Comparison of ENCODE assay signal across 30 cellular contexts in the genomic region with DNA sequence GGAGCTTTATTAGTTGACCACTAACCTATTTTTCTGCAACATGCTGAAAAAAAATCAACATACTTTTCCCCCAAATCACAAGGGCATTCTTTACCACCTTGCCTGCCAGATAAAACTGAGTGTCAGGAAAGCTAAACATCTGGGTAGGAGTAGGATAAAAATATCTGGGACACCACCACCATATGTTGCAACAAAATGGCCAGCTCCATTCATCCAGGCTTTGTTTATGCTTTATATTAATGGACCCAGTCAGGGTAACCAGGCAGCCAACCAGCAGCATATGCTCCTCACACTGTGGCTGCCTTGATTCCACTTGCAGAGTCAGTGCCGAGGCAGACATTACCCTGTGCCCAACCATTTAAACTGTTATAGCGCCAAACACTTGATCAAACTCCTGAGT.
"Had no signal": no experiment of that assay in that cellular context is flagged by ENCODE, and none has a peak within 500 bp of the region (broad histone marks: within the 10 kb centered on the region; RNA-seq: fewer than 3 reads in every experiment).

No MANE protein-coding gene starts in this region.

- H3K27me3 Mint-ChIP-seq: activated B cell treated with CpG ODN at 0.5 μM for 24 hours; activated CD4-positive, alpha-beta memory T cell treated with anti-CD3 and anti-CD28 coated beads for 36 hours; activated CD4-positive, alpha-beta T cell treated with anti-CD3 and anti-CD28 coated beads, Interleukin-2, amount 10 ng/mL, durations not matched to agents 24 days and 14 days; activated CD8-positive, alpha-beta T cell treated with anti-CD3 and anti-CD28 coated beads for 36 hours; activated naive CD4-positive, alpha-beta T cell treated with anti-CD3 and anti-CD28 coated beads, Interleukin-2, amount 10 ng/mL, durations not matched to agents 7 days and 5 days; activated naive CD4-positive, alpha-beta T cell treated with anti-CD3 and anti-CD28 coated beads, Interleukin-2, amount 50 U/mL, for 24 hours; activated naive CD8-positive, alpha-beta T cell; activated naive CD8-positive, alpha-beta T cell treated with anti-CD3 and anti-CD28 coated beads, Interleukin-2, amount 10 ng/mL, durations not matched to agents 7 days and 5 days; activated naive CD8-positive, alpha-beta T cell treated with anti-CD3 and anti-CD28 coated beads, Interleukin-2, amount 50 U/mL, for 24 hours; central memory CD8-positive, alpha-beta T cell had no signal

- H3K4me1 Mint-ChIP-seq: activated B cell treated with CpG ODN at 0.5 μM for 24 hours; activated CD4-positive, alpha-beta T cell treated with anti-CD3 and anti-CD28 coated beads, Interleukin-2, amount 10 ng/mL, durations not matched to agents 24 days and 14 days; activated naive CD4-positive, alpha-beta T cell treated with anti-CD3 and anti-CD28 coated beads, Interleukin-2, amount 10 ng/mL, durations not matched to agents 7 days and 5 days; activated naive CD4-positive, alpha-beta T cell treated with anti-CD3 and anti-CD28 coated beads, Interleukin-2, amount 50 U/mL, for 24 hours; activated naive CD8-positive, alpha-beta T cell treated with anti-CD3 and anti-CD28 coated beads, Interleukin-2, amount 10 ng/mL, durations not matched to agents 7 days and 5 days; activated naive CD8-positive, alpha-beta T cell treated with anti-CD3 and anti-CD28 coated beads, Interleukin-2, amount 50 U/mL, for 24 hours; central memory CD8-positive, alpha-beta T cell had no signal

- H3K27ac Mint-ChIP-seq: activated B cell treated with CpG ODN at 0.5 μM for 24 hours; activated CD4-positive, alpha-beta memory T cell treated with anti-CD3 and anti-CD28 coated beads for 36 hours; activated CD4-positive, alpha-beta T cell treated with anti-CD3 and anti-CD28 coated beads, Interleukin-2, amount 10 ng/mL, durations not matched to agents 24 days and 14 days; activated CD8-positive, alpha-beta T cell treated with anti-CD3 and anti-CD28 coated beads for 36 hours; activated naive CD4-positive, alpha-beta T cell treated with anti-CD3 and anti-CD28 coated beads, Interleukin-2, amount 10 ng/mL, durations not matched to agents 7 days and 5 days; activated naive CD4-positive, alpha-beta T cell treated with anti-CD3 and anti-CD28 coated beads, Interleukin-2, amount 50 U/mL, for 24 hours; activated naive CD8-positive, alpha-beta T cell; activated naive CD8-positive, alpha-beta T cell treated with anti-CD3 and anti-CD28 coated beads, Interleukin-2, amount 10 ng/mL, durations not matched to agents 7 days and 5 days; activated naive CD8-positive, alpha-beta T cell treated with anti-CD3 and anti-CD28 coated beads, Interleukin-2, amount 50 U/mL, for 24 hours; activated T-cell treated with anti-CD3 and anti-CD28 coated beads, Interleukin-2, amount 50 U/mL, for 72 hours; activated T-helper 2 cell treated with anti-CD3 and anti-CD28 coated beads, Interferon-gamma antibody, Interleukin-2, Interleukin-4, amounts not matched to agents 10 μg/mL and 5 μg/mL and 100 μg/mL, durations not matched to agents 14 hours and 24 hours and 36 hours; brain; T-helper 1 cell treated with Interleukin-12 subunit alpha and Interleukin-12 subunit beta and Interleukin-4 antibody, amounts not matched to agents 30 μg/mL and 1 μg/mL, for 36 hours; T-helper 2 cell treated with Interferon-gamma antibody and Interleukin-4, amounts not matched to agents 5 μg/mL and 100 μg/mL, for 36 hours had no signal

- DNase-seq: activated B cell treated with CpG ODN at 0.5 μM for 24 hours; activated CD4-positive, alpha-beta memory T cell treated with anti-CD3 and anti-CD28 coated beads for 36 hours; activated CD4-positive, alpha-beta T cell treated with anti-CD3 and anti-CD28 coated beads for 4 hours; activated CD4-positive, alpha-beta T cell treated with anti-CD3 and anti-CD28 coated beads, Interleukin-2, amount 10 ng/mL, durations not matched to agents 24 days and 14 days; activated CD4-positive, alpha-beta T cell treated with anti-CD3 and anti-CD28 coated beads, Interleukin-2, amount 50 U/mL, for 1 hour; activated CD4-positive, alpha-beta T cell treated with anti-CD3 and anti-CD28 coated beads, Interleukin-2, amount 50 U/mL, for 4 hours; activated CD4-positive, CD25-positive, alpha-beta regulatory T cell treated with anti-CD3 and anti-CD28 coated beads, Interleukin-2, amount 50 U/mL, for 72 hours; activated CD8-positive, alpha-beta memory T cell treated with anti-CD3 and anti-CD28 coated beads, Interleukin-2, amount 50 U/mL, for 4 hours; activated CD8-positive, alpha-beta T cell treated with anti-CD3 and anti-CD28 coated beads for 36 hours; activated effector memory CD4-positive, alpha-beta T cell treated with Interleukin-2 at 50 U/mL for 16 hours; activated gamma-delta T cell; activated naive CD4-positive, alpha-beta T cell treated with anti-CD3 and anti-CD28 coated beads, Interleukin-2, amount 10 ng/mL, durations not matched to agents 7 days and 5 days; activated naive CD4-positive, alpha-beta T cell treated with Interleukin-2 at 50 U/mL for 16 hours; activated naive CD8-positive, alpha-beta T cell treated with anti-CD3 and anti-CD28 coated beads, Interleukin-2, amount 10 ng/mL, durations not matched to agents 7 days and 5 days; activated naive CD8-positive, alpha-beta T cell treated with anti-CD3 and anti-CD28 coated beads, Interleukin-2, amount 50 U/mL, for 24 hours; activated T-cell treated with anti-CD3 and anti-CD28 coated beads for 4 hours; activated T-cell treated with anti-CD3 and anti-CD28 coated beads, Interleukin-2, amount 50 U/mL, for 1 hour; activated T-cell treated with anti-CD3 and anti-CD28 coated beads, Interleukin-2, amount 50 U/mL, for 4 hours; activated T-cell treated with anti-CD3 and anti-CD28 coated beads, Interleukin-2, amount 50 U/mL, for 72 hours; amygdala; colonic mucosa; T-helper 2 cell; T-helper 9 cell had no signal

- ATAC-seq: activated CD8-positive, alpha-beta T cell treated with anti-CD3 and anti-CD28 coated beads for 36 hours; activated naive CD8-positive, alpha-beta T cell treated with anti-CD3 and anti-CD28 coated beads, Interleukin-2, amount 50 U/mL, for 24 hours; activated T-cell treated with anti-CD3 and anti-CD28 coated beads, Interleukin-2, amount 50 U/mL, for 4 hours; activated T-cell treated with anti-CD3 and anti-CD28 coated beads, Interleukin-2, amount 50 U/mL, for 72 hours had no signal

- H3K36me3 Mint-ChIP-seq: activated CD4-positive, alpha-beta memory T cell treated with anti-CD3 and anti-CD28 coated beads for 36 hours; activated naive CD4-positive, alpha-beta T cell treated with anti-CD3 and anti-CD28 coated beads, Interleukin-2, amount 10 ng/mL, durations not matched to agents 7 days and 5 days; activated naive CD4-positive, alpha-beta T cell treated with anti-CD3 and anti-CD28 coated beads, Interleukin-2, amount 50 U/mL, for 24 hours; activated naive CD8-positive, alpha-beta T cell; activated naive CD8-positive, alpha-beta T cell treated with anti-CD3 and anti-CD28 coated beads, Interleukin-2, amount 10 ng/mL, durations not matched to agents 7 days and 5 days; brain had no signal

- H3K4me3 Mint-ChIP-seq: activated B cell treated with CpG ODN at 0.5 μM for 24 hours; activated CD4-positive, alpha-beta memory T cell treated with anti-CD3 and anti-CD28 coated beads for 36 hours; activated CD4-positive, alpha-beta T cell treated with anti-CD3 and anti-CD28 coated beads, Interleukin-2, amount 10 ng/mL, durations not matched to agents 24 days and 14 days; activated CD8-positive, alpha-beta T cell treated with anti-CD3 and anti-CD28 coated beads for 36 hours; activated naive CD4-positive, alpha-beta T cell treated with anti-CD3 and anti-CD28 coated beads, Interleukin-2, amount 10 ng/mL, durations not matched to agents 7 days and 5 days; activated naive CD4-positive, alpha-beta T cell treated with anti-CD3 and anti-CD28 coated beads, Interleukin-2, amount 50 U/mL, for 24 hours; activated naive CD8-positive, alpha-beta T cell; activated naive CD8-positive, alpha-beta T cell treated with anti-CD3 and anti-CD28 coated beads, Interleukin-2, amount 10 ng/mL, durations not matched to agents 7 days and 5 days; activated naive CD8-positive, alpha-beta T cell treated with anti-CD3 and anti-CD28 coated beads, Interleukin-2, amount 50 U/mL, for 24 hours; activated T-cell treated with anti-CD3 and anti-CD28 coated beads, Interleukin-2, amount 50 U/mL, for 4 hours; activated T-cell treated with anti-CD3 and anti-CD28 coated beads, Interleukin-2, amount 50 U/mL, for 72 hours; brain; central memory CD8-positive, alpha-beta T cell; T-helper 1 cell treated with Interleukin-12 subunit alpha and Interleukin-12 subunit beta and Interleukin-4 antibody, amounts not matched to agents 30 μg/mL and 1 μg/mL, for 36 hours; T-helper 2 cell treated with Interferon-gamma antibody and Interleukin-4, amounts not matched to agents 5 μg/mL and 100 μg/mL, for 36 hours had no signal
